In genomic region chr2:114631146-114631545, GRCh38 we compare ENCODE assay signal across 21 cellular contexts.
DNase-seq lines count a peak whose midpoint lies in the region; ATAC-seq and TF ChIP-seq lines count a peak whose summit lies in the region.
"Had no signal": no experiment of that assay in that cellular context is flagged by ENCODE, and none has a peak within 500 bp of the region (broad histone marks: within the 10 kb centered on the region; RNA-seq: fewer than 3 reads in every experiment).

No MANE protein-coding gene starts in this region.

- H4K20me1 ChIP-seq in GM23338 (replicated peaks; ENCODE audit: insufficient read depth) = no peaks in the 10 kb centered on the region
- H4K20me1 ChIP-seq: BLaER1 had no signal

- H3K9me2 ChIP-seq in GM23338 (ENCODE audit: insufficient read depth) = no peaks in the 10 kb centered on the region

- H3K4me3 Mint-ChIP-seq in GM23338 (no peak overlapping the region), WTC11 (no peak overlapping the region)
- H3K4me3 Mint-ChIP-seq in stimulated activated memory B cell treated with anti-CD40 and anti-IgM and Interleukin-4, amounts not matched to agents 10 μg/mL and 1 μg/mL and 100 μg/mL, for 72 hours = no peak overlapping the region
- no peak overlapping the region for H3K4me3 Mint-ChIP-seq in activated naive CD8-positive, alpha-beta T cell treated with anti-CD3 and anti-CD28 coated beads for 36 hours
- H3K4me3 Mint-ChIP-seq: B cell; CD4-positive, CD25-positive, alpha-beta regulatory T cell; CD8-positive, alpha-beta T cell; HFFc6 had no signal

- no peak for DNase-seq in GM23338 (ENCODE audit: low spot score)
- DNase-seq in WTC11 (ENCODE audit: low spot score) = no peak
- DNase-seq in iPS-NIHi7 (ENCODE audit: extremely low spot score) = peak; percentile 15
- DNase-seq in SW 1271 (lab: John Stamatoyannopoulos, UW) = no peak
- no peak for DNase-seq in activated naive CD8-positive, alpha-beta T cell treated with anti-CD3 and anti-CD28 coated beads for 36 hours
- DNase-seq: Calu3; CD4-positive, CD25-positive, alpha-beta regulatory T cell; CD8-positive, alpha-beta T cell; COR-L47; DMS53; DMS79 treated with DMSO at 0.1 percent for 48 hours; GF-D8; GM23248; HFFc6 had no signal

- no peak overlapping the region for H3K4me3 ChIP-seq in GM23338
- H3K4me3 ChIP-seq: BLaER1, GM23248, HAP-1 had no signal

- ATAC-seq in GM23338 (peak; percentile 62), WTC11 (peak; percentile 58), GM21381 (IDR thresholded peaks at IDR 0.05; ENCODE audit: unreplicated experiment) (no peak)
- ATAC-seq in stimulated activated memory B cell treated with anti-CD40 and anti-IgM and Interleukin-4, amounts not matched to agents 10 μg/mL and 1 μg/mL and 100 μg/mL, for 72 hours = peak; percentile 27
- ATAC-seq: CD8-positive, alpha-beta T cell had no signal

- no peak overlapping the region for H3K27ac ChIP-seq in GM23338 (ENCODE audit: low read depth)
- H3K27ac ChIP-seq: 22Rv1, BLaER1, C4-2B, GM23248 had no signal

- CTCF ChIA-PET in WTC11 (lab: Charles Lee) = no interaction called here

- no peaks in the 10 kb centered on the region for H3F3A ChIP-seq in GM23338 (replicated peaks; ENCODE audit: low read depth)

- H3K36me3 ChIP-seq in GM23338 (ENCODE audit: insufficient read depth) = peaks cover 2% of the 10 kb centered on the region; the same call in 1 of the 2 replicates
- H3K36me3 ChIP-seq: BLaER1, HAP-1 had no signal

- no peaks in the 10 kb centered on the region for H3K79me2 ChIP-seq in GM23338 (replicated peaks; ENCODE audit: insufficient read depth)

- POLR2A ChIA-PET in WTC11 (lab: Charles Lee) = no interaction called here

- no peaks in the 10 kb centered on the region for H3K4me1 ChIP-seq in GM23338 (ENCODE audit: insufficient read depth)
- H3K4me1 ChIP-seq: BLaER1, HAP-1 had no signal

- peak overlapping the region; percentile 73 for H2AFZ ChIP-seq in GM23338
- H2AFZ ChIP-seq: GM23248 had no signal

- TF ChIP-seq CTCF in GM23338 (conservative IDR thresholded peaks at IDR 0.05; ENCODE audit: low read depth in 2 of 2) = no peak
- TF ChIP-seq CTCF in WTC11 (IDR thresholded peaks at IDR 0.05) = no peak

- H3K27ac Mint-ChIP-seq in GM23338 (no peak overlapping the region), WTC11 (no peak overlapping the region)
- no peak overlapping the region for H3K27ac Mint-ChIP-seq in stimulated activated memory B cell treated with anti-CD40 and anti-IgM and Interleukin-4, amounts not matched to agents 10 μg/mL and 1 μg/mL and 100 μg/mL, for 72 hours
- H3K27ac Mint-ChIP-seq in activated naive CD8-positive, alpha-beta T cell treated with anti-CD3 and anti-CD28 coated beads for 36 hours = no peak overlapping the region
- H3K27ac Mint-ChIP-seq: B cell; CD4-positive, CD25-positive, alpha-beta regulatory T cell; CD8-positive, alpha-beta T cell; HFFc6 had no signal

- no peak overlapping the region for H3K4me2 ChIP-seq in GM23338
- H3K4me2 ChIP-seq: BLaER1 had no signal

- H3K27me3 Mint-ChIP-seq in GM23338 (ENCODE audit: insufficient read depth, low read depth, poor library complexity) (no peaks in the 10 kb centered on the region), WTC11 (ENCODE audit: low read depth) (no peaks in the 10 kb centered on the region)
- no peaks in the 10 kb centered on the region for H3K27me3 Mint-ChIP-seq in stimulated activated memory B cell treated with anti-CD40 and anti-IgM and Interleukin-4, amounts not matched to agents 10 μg/mL and 1 μg/mL and 100 μg/mL, for 72 hours
- no peaks in the 10 kb centered on the region for H3K27me3 Mint-ChIP-seq in activated naive CD8-positive, alpha-beta T cell treated with anti-CD3 and anti-CD28 coated beads for 36 hours
- H3K27me3 Mint-ChIP-seq: B cell; CD4-positive, CD25-positive, alpha-beta regulatory T cell had no signal

- H3K4me1 Mint-ChIP-seq in GM23338 (peaks cover 4% of the 10 kb centered on the region), WTC11 (no peaks in the 10 kb centered on the region)
- no peaks in the 10 kb centered on the region for H3K4me1 Mint-ChIP-seq in stimulated activated memory B cell treated with anti-CD40 and anti-IgM and Interleukin-4, amounts not matched to agents 10 μg/mL and 1 μg/mL and 100 μg/mL, for 72 hours
- no peaks in the 10 kb centered on the region for H3K4me1 Mint-ChIP-seq in activated naive CD8-positive, alpha-beta T cell treated with anti-CD3 and anti-CD28 coated beads for 36 hours
- H3K4me1 Mint-ChIP-seq: B cell; CD4-positive, CD25-positive, alpha-beta regulatory T cell had no signal

- H3K36me3 Mint-ChIP-seq in GM23338 (ENCODE audit: low read depth) (no peaks in the 10 kb centered on the region), WTC11 (peaks cover 10% of the 10 kb centered on the region; the same call in 1 of the 2 replicates)
- H3K36me3 Mint-ChIP-seq in stimulated activated memory B cell treated with anti-CD40 and anti-IgM and Interleukin-4, amounts not matched to agents 10 μg/mL and 1 μg/mL and 100 μg/mL, for 72 hours = no peaks in the 10 kb centered on the region
- no peaks in the 10 kb centered on the region for H3K36me3 Mint-ChIP-seq in activated naive CD8-positive, alpha-beta T cell treated with anti-CD3 and anti-CD28 coated beads for 36 hours
- H3K36me3 Mint-ChIP-seq: CD4-positive, CD25-positive, alpha-beta regulatory T cell; CD8-positive, alpha-beta T cell had no signal

- H3K27me3 ChIP-seq in GM23338 (ENCODE audit: insufficient read depth) = no peaks in the 10 kb centered on the region
- H3K27me3 ChIP-seq: BLaER1 had no signal

- peaks cover 11% of the 10 kb centered on the region; the same call in 2 of the 3 replicates for H3K9me3 Mint-ChIP-seq in GM23338
- H3K9me3 Mint-ChIP-seq in WTC11 = peaks cover 17% of the 10 kb centered on the region
- no peaks in the 10 kb centered on the region for H3K9me3 Mint-ChIP-seq in stimulated activated memory B cell treated with anti-CD40 and anti-IgM and Interleukin-4, amounts not matched to agents 10 μg/mL and 1 μg/mL and 100 μg/mL, for 72 hours
- no peaks in the 10 kb centered on the region for H3K9me3 Mint-ChIP-seq in activated naive CD8-positive, alpha-beta T cell treated with anti-CD3 and anti-CD28 coated beads for 36 hours

TF ChIP-seq in GM23338, 12 proteins besides CTCF, POLR2A, EP300 and RAD21 (continues in another document):
- TF ChIP-seq POLR2AphosphoS5 (IDR thresholded peaks at IDR 0.05; ENCODE audit: low read depth) (no peak), EZH2 (IDR thresholded peaks at IDR 0.05; ENCODE audit: low read depth, unreplicated experiment) (no peak), ZNF331 (CRISPR knock-in tag; IDR thresholded peaks at IDR 0.05; ENCODE audit: low read depth) (no peak), JUNB (IDR thresholded peaks at IDR 0.05; ENCODE audit: unreplicated experiment) (no peak), REST (IDR thresholded peaks at IDR 0.05; ENCODE audit: unreplicated experiment) (no peak)

TF ChIP-seq in WTC11, 78 proteins besides CTCF, POLR2A, EP300 and RAD21 (continues in another document):
- TF ChIP-seq ZBTB43 (CRISPR knock-in tag; IDR thresholded peaks at IDR 0.05) (no peak), E2F5 (CRISPR knock-in tag; IDR thresholded peaks at IDR 0.05) (no peak), MXD4 (CRISPR knock-in tag; IDR thresholded peaks at IDR 0.05; ENCODE audit: borderline replicate concordance) (no peak), SP1 (CRISPR knock-in tag; conservative IDR thresholded peaks at IDR 0.05) (no peak), FOXP1 (CRISPR knock-in tag; IDR thresholded peaks at IDR 0.05; ENCODE audit: borderline replicate concordance) (no peak), AR (CRISPR knock-in tag; IDR thresholded peaks at IDR 0.05) (no peak)
